ENCODE assay signal across 27 cellular contexts in genomic region chr16:49498241-49499017, GRCh38.
DNase-seq lines count a peak whose midpoint lies in the region; ATAC-seq and TF ChIP-seq lines count a peak whose summit lies in the region.
"Had no signal": no experiment of that assay in that cellular context is flagged by ENCODE, and none has a peak within 500 bp of the region (broad histone marks: within the 10 kb centered on the region; RNA-seq: fewer than 3 reads in every experiment).

No MANE protein-coding gene starts in this region.

- H3K4me1 ChIP-seq in spleen: no peaks in the 10 kb centered on the region
- H3K4me1 ChIP-seq: left ventricle myocardium inferior, right atrium auricular region had no signal

- H3K27me3 ChIP-seq in spleen (replicated peaks in 1 of 7): no peaks in the 10 kb centered on the region
- H3K27me3 ChIP-seq: gastroesophageal sphincter, MG63, ovary, right atrium auricular region had no signal

- H3K9me3 ChIP-seq in spleen: no peaks in the 10 kb centered on the region
- H3K9me3 ChIP-seq: gastroesophageal sphincter, left ventricle myocardium inferior, MG63, ovary, right atrium auricular region had no signal

- peaks cover 56% of the 10 kb centered on the region for H3K4me1 Mint-ChIP-seq in brain

- intact Hi-C loops in spleen (cut with DNase I; ENCODE audit: low total_unique reads): loop anchor here (10.0 kb wide), 1 partner anchor 96 kb away; no protein-coding TSS in a partner anchor

- no peak overlapping the region for H3K27ac ChIP-seq in spleen
- H3K27ac ChIP-seq: gastroesophageal sphincter, left ventricle myocardium inferior, ovary, right atrium auricular region had no signal

- no peak overlapping the region for H3K4me3 ChIP-seq in spleen
- H3K4me3 ChIP-seq: gastroesophageal sphincter, K562, left ventricle myocardium inferior, MG63, ovary, right atrium auricular region had no signal

- DNase-seq in G401 (ENCODE audit: low spot score) (peak; percentile 90), NCI-H1694 (lab: John Stamatoyannopoulos, UW) (peak; percentile 76), spleen (peak; percentile 48)
- no peak for DNase-seq in stimulated activated CD4-positive, alpha-beta T cell treated with anti-CD3 and anti-CD28 coated beads, Interleukin-12 subunit alpha, Interleukin-12 subunit beta, amount 100 ng/mL, for 4 hours
- DNase-seq: activated CD4-positive, alpha-beta T cell treated with anti-CD3 and anti-CD28 coated beads for 4 hours; activated naive CD4-positive, alpha-beta T cell treated with anti-CD3 and anti-CD28 coated beads for 36 hours; activated T-cell treated with anti-CD3 and anti-CD28 coated beads, Interleukin-2, amount 50 U/mL, for 48 hours; CD8-positive, alpha-beta T cell; dermis blood vessel endothelial cell; GOT3; left ventricle myocardium inferior; MG63; midbrain; naive thymus-derived CD8-positive, alpha-beta T cell; NCI-H187; NCI-H345; RPMI8226; stimulated activated CD4-positive, alpha-beta T cell treated with anti-CD3 and anti-CD28 coated beads, Interleukin-4, amount 100 ng/mL, for 4 hours; stimulated activated naive CD4-positive, alpha-beta T cell had no signal

- H3K9me3 Mint-ChIP-seq in brain: peaks cover 0 to 3% (median 0%) of the 10 kb centered on the region in 5 experiments
- H3K9me3 Mint-ChIP-seq: activated naive CD4-positive, alpha-beta T cell treated with anti-CD3 and anti-CD28 coated beads for 36 hours; CD8-positive, alpha-beta T cell; naive thymus-derived CD8-positive, alpha-beta T cell; T-helper 1 cell treated with Interleukin-12 subunit alpha and Interleukin-12 subunit beta and Interleukin-4 antibody, amounts not matched to agents 30 μg/mL and 1 μg/mL, for 36 hours had no signal

- WGBS in spleen, 5 donors: 82 to 85% (median 83%) methylated on average over 11 of the region's 11 CpGs

- in situ Hi-C loops in G401 (cut with HindIII; ENCODE audit: low sequenced_read_pairs): no loop called here

- H3K36me3 Mint-ChIP-seq in brain: peaks cover 13% of the 10 kb centered on the region
- H3K36me3 Mint-ChIP-seq: CD8-positive, alpha-beta T cell; naive thymus-derived CD8-positive, alpha-beta T cell had no signal

- no peak for TF ChIP-seq POLR2A in spleen (IDR thresholded peaks at IDR 0.05)

- H3K36me3 ChIP-seq in spleen: no peaks in the 10 kb centered on the region
- H3K36me3 ChIP-seq: gastroesophageal sphincter, left ventricle myocardium inferior, MG63, ovary, right atrium auricular region had no signal

- peaks cover 6% of the 10 kb centered on the region for H3K27me3 Mint-ChIP-seq in brain

- peak overlapping the region; percentile 68 to 96 (median 91) for H3K27ac Mint-ChIP-seq in brain
- H3K27ac Mint-ChIP-seq: activated naive CD4-positive, alpha-beta T cell treated with anti-CD3 and anti-CD28 coated beads for 36 hours; CD8-positive, alpha-beta T cell; T-helper 1 cell treated with Interleukin-12 subunit alpha and Interleukin-12 subunit beta and Interleukin-4 antibody, amounts not matched to agents 30 μg/mL and 1 μg/mL, for 36 hours had no signal

- ATAC-seq in HG02981 (IDR thresholded peaks at IDR 0.05; ENCODE audit: unreplicated experiment) (no peak), HG02884 (IDR thresholded peaks at IDR 0.05; ENCODE audit: unreplicated experiment) (no peak)
- ATAC-seq: CD8-positive, alpha-beta T cell; gastroesophageal sphincter; K562; naive thymus-derived CD8-positive, alpha-beta T cell had no signal

- no peak for TF ChIP-seq CTCF in brain (conservative IDR thresholded peaks at IDR 0.05)
- TF ChIP-seq CTCF in spleen (IDR thresholded peaks at IDR 0.05 in 8 of 11, conservative IDR thresholded peaks at IDR 0.05 in 3 of 11): no peak

- peak overlapping the region in 2 of 5 experiments; percentile 38 to 72 for H3K4me3 Mint-ChIP-seq in brain
- H3K4me3 Mint-ChIP-seq: activated naive CD4-positive, alpha-beta T cell treated with anti-CD3 and anti-CD28 coated beads for 36 hours; CD8-positive, alpha-beta T cell; naive thymus-derived CD8-positive, alpha-beta T cell; T-helper 1 cell treated with Interleukin-12 subunit alpha and Interleukin-12 subunit beta and Interleukin-4 antibody, amounts not matched to agents 30 μg/mL and 1 μg/mL, for 36 hours had no signal
